14 cellular contexts compared by ENCODE assay signal in genomic region chr6:143078468-143079324, GRCh38.
"Had no signal": no experiment of that assay in that cellular context is flagged by ENCODE, and none has a peak within 500 bp of the region (broad histone marks: within the 10 kb centered on the region; RNA-seq: fewer than 3 reads in every experiment).

No MANE protein-coding gene starts in this region.

- H3K4me3 ChIP-seq: dorsolateral prefrontal cortex, esophagus muscularis mucosa, ovary, sigmoid colon, spleen, upper lobe of left lung had no signal

- H3K27me3 Mint-ChIP-seq: stimulated activated naive CD8-positive, alpha-beta T cell treated with anti-CD3 and anti-CD28 coated beads, Interleukin-15, amount 100 ng/mL, for 72 hours had no signal

- H3K9me3 ChIP-seq: ovary, upper lobe of left lung had no signal

- H3K4me1 Mint-ChIP-seq: nephron had no signal

- H3K27ac Mint-ChIP-seq: nephron; stimulated activated naive CD8-positive, alpha-beta T cell treated with anti-CD3 and anti-CD28 coated beads, Interleukin-15, amount 100 ng/mL, for 72 hours; T-helper 2 cell treated with Interferon-gamma antibody and Interleukin-4, amounts not matched to agents 5 μg/mL and 100 μg/mL, for 36 hours had no signal

- H3K27ac ChIP-seq: dorsolateral prefrontal cortex, esophagus muscularis mucosa, ovary, sigmoid colon, spleen, upper lobe of left lung had no signal

- ATAC-seq: left ventricle myocardium superior; stimulated activated naive CD8-positive, alpha-beta T cell treated with anti-CD3 and anti-CD28 coated beads, Interleukin-15, amount 100 ng/mL, for 72 hours had no signal

- H3K36me3 ChIP-seq: esophagus muscularis mucosa, ovary, sigmoid colon, upper lobe of left lung had no signal

- H3K4me3 Mint-ChIP-seq: nephron; stimulated activated naive CD8-positive, alpha-beta T cell treated with anti-CD3 and anti-CD28 coated beads, Interleukin-15, amount 100 ng/mL, for 72 hours; T-helper 2 cell treated with Interferon-gamma antibody and Interleukin-4, amounts not matched to agents 5 μg/mL and 100 μg/mL, for 36 hours had no signal

- H3K4me1 ChIP-seq: esophagus muscularis mucosa, sigmoid colon, spleen, upper lobe of left lung had no signal

- H3K27me3 ChIP-seq: dorsolateral prefrontal cortex, esophagus muscularis mucosa, ovary, sigmoid colon, spleen, upper lobe of left lung had no signal

- DNase-seq: activated CD4-positive, alpha-beta T cell treated with anti-CD3 and anti-CD28 coated beads, Interleukin-2, amount 50 U/mL, for 1 hour; activated effector memory CD4-positive, alpha-beta T cell treated with Interleukin-2 at 50 U/mL for 16 hours; aorta; dorsolateral prefrontal cortex; kidney; left ventricle myocardium superior; ovary; sigmoid colon; spleen; stimulated activated naive CD8-positive, alpha-beta T cell treated with anti-CD3 and anti-CD28 coated beads, Interleukin-15, amount 100 ng/mL, for 72 hours; upper lobe of left lung had no signal
